26 cellular contexts compared by ENCODE assay signal in genomic region chr11:67592880-67593624, GRCh38. TPM values are rescaled to one million over a fixed set of nuclear protein-coding genes. Genes with fewer than 3 reads are reported as not detected.
DNase-seq lines count a peak whose midpoint lies in the region; TF ChIP-seq lines count a peak whose summit lies in the region.
"Had no signal": no experiment of that assay in that cellular context is flagged by ENCODE, and none has a peak within 500 bp of the region (broad histone marks: within the 10 kb centered on the region; RNA-seq: fewer than 3 reads in every experiment).

No MANE protein-coding gene starts in this region.

- peak; percentile 15 for DNase-seq in NCI-H2196 (lab: John Stamatoyannopoulos, UW; ENCODE audit: unreplicated experiment)
- no peak for DNase-seq in NCI-H2196 treated with DMSO at 0.1 percent for 48 hours (lab: John Stamatoyannopoulos, UW; ENCODE audit: unreplicated experiment)
- no peak for DNase-seq in esophagus squamous epithelium (lab: John Stamatoyannopoulos, UW)
- no peak for DNase-seq in tibial artery
- DNase-seq in NCI-H187 (lab: John Stamatoyannopoulos, UW) = no peak
- no peak for DNase-seq in NCI-H524 (lab: John Stamatoyannopoulos, UW)
- DNase-seq: activated T-cell treated with anti-CD3 and anti-CD28 coated beads, Interleukin-2, amount 50 U/mL, for 1 hour; adrenal gland; colonic mucosa; DMS79 treated with DMSO at 0.1 percent for 48 hours; kidney glomerular epithelial cell; MM.1S; NCI-H1417 treated with DMSO at 0.1 percent for 48 hours; NCI-H2107; NCI-H774; SJCRH30; stimulated activated CD4-positive, alpha-beta T cell treated with anti-CD3 and anti-CD28 coated beads, Interleukin-4, amount 100 ng/mL, for 24 hours; T-cell; trophoblast cell had no signal

- intact Hi-C loops in esophagus squamous epithelium (cut with DNase I) (no loop called here), tibial artery (cut with DNase I; ENCODE audit: low total_unique reads) (no loop called here)

- no peaks in the 10 kb centered on the region for H3K9me3 ChIP-seq in esophagus squamous epithelium
- H3K9me3 ChIP-seq in tibial artery = no peaks in the 10 kb centered on the region
- H3K9me3 ChIP-seq: adrenal gland, breast epithelium, colonic mucosa had no signal

- no peak for TF ChIP-seq POLR2A in esophagus squamous epithelium (IDR thresholded peaks at IDR 0.05)

- peak overlapping the region; percentile 19 to 70 (median 52) for H3K27ac ChIP-seq in esophagus squamous epithelium
- H3K27ac ChIP-seq in tibial artery = peak overlapping the region; percentile 63 to 70
- H3K27ac ChIP-seq: adrenal gland, breast epithelium, colonic mucosa, SJCRH30 had no signal

- peaks cover 0 to 29% (median 13%) of the 10 kb centered on the region in 3 donors for H3K4me1 ChIP-seq in esophagus squamous epithelium
- H3K4me1 ChIP-seq in tibial artery = peaks cover 0 to 24% (median 10%) of the 10 kb centered on the region in 4 donors
- H3K4me1 ChIP-seq: adrenal gland, breast epithelium, colonic mucosa, SJCRH30 had no signal

- TF ChIP-seq CTCF in esophagus squamous epithelium (IDR thresholded peaks at IDR 0.05) (no peak), tibial artery (IDR thresholded peaks at IDR 0.05) (no peak)

- 30 to 40% methylated on average over 8 to 9 of the region's 12 CpGs for WGBS in esophagus squamous epithelium, 2 donors

- H3K4me3 ChIP-seq in esophagus squamous epithelium (no peak overlapping the region), tibial artery (no peak overlapping the region)
- H3K4me3 ChIP-seq: adrenal gland, breast epithelium, colonic mucosa, GM12878, SJCRH30 had no signal

- peaks cover 0 to 13% (median 0%) of the 10 kb centered on the region in 3 donors for H3K36me3 ChIP-seq in esophagus squamous epithelium
- H3K36me3 ChIP-seq in tibial artery = peaks cover 0 to 18% (median 2%) of the 10 kb centered on the region in 3 donors
- H3K36me3 ChIP-seq: adrenal gland, breast epithelium, colonic mucosa, SJCRH30 had no signal

- H3K27me3 ChIP-seq in esophagus squamous epithelium (no peaks in the 10 kb centered on the region), tibial artery (no peaks in the 10 kb centered on the region)
- H3K27me3 ChIP-seq: adrenal gland, breast epithelium, colonic mucosa, SJCRH30 had no signal

RNA-seq across cellular contexts. Expression of gene GSTP1, which starts 9.4 kb away (rescaled TPM):
- total RNA-seq in esophagus squamous epithelium = 1,000 to 10,000 TPM; 2,883 to 4,990 (median 3,239) TPM

RNA-seq across cellular contexts. Expression of gene NDUFV1, which starts 13.7 kb away (rescaled TPM):
- 100 to 1,000 TPM; 206 to 260 (median 254) TPM for total RNA-seq in esophagus squamous epithelium

RNA-seq across cellular contexts. Expression of gene NUDT8, which starts 36.7 kb away (rescaled TPM):
- 10 to 100 TPM; 37.5 to 68.0 (median 47.0) TPM for total RNA-seq in esophagus squamous epithelium

RNA-seq across cellular contexts. Expression of gene TBX10, which starts 46.5 kb away (rescaled TPM):
- not detected for total RNA-seq in esophagus squamous epithelium
- total RNA-seq: A172, adrenal gland, B cell, breast epithelium, endodermal cell, lung microvascular endothelial cell, pulmonary artery endothelial cell, SJCRH30, T-cell had no signal

RNA-seq across cellular contexts. Expression of gene ACY3, which starts 57.5 kb away (rescaled TPM):
- under 1 TPM in 1 of 4 donors, not detected in 3; 0.44 TPM for total RNA-seq in esophagus squamous epithelium
- total RNA-seq: adrenal gland, B cell, lung microvascular endothelial cell, pulmonary artery endothelial cell had no signal
